Comparison of ENCODE assay signal across 10 cellular contexts in the genomic region with DNA sequence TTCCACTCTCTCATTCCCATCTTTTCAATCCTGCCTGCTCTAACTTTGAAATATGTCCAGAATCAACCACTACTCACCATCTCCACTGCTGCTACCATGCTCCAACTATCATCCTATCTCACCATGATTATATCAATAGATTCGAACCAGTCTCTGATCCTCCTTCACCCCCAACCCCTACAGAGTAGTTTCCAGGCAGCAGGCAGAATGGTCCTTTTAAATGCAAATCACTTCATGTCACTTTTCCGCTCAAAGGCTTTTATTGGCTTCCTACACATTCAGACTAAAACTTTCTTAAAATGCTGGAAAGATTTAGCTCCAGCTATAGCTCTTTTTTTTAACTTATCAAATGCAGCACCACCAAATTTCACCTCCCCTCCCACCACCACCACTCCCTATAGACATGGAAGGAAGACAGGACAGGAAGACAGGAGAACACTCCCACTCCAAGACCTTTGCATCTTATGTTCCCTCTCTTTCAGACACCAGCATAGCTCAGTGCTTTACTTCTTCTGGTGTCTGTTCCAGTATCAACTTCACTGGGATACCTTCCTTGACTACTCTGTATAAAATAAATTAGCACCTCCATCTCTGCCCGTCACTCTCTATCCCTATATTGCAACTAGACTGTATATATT. TPM values are rescaled to one million over a fixed set of nuclear protein-coding genes. Genes with fewer than 3 reads are reported as not detected.
DNase-seq lines count a peak whose midpoint lies in the region; ATAC-seq lines count a peak whose summit lies in the region.
"Had no signal": no experiment of that assay in that cellular context is flagged by ENCODE, and none has a peak within 500 bp of the region (broad histone marks: within the 10 kb centered on the region; RNA-seq: fewer than 3 reads in every experiment).

No MANE protein-coding gene starts in this region.

- no peak overlapping the region for H3K9ac ChIP-seq in trophoblast cell (ENCODE audit: low read length)

- H2AK5ac ChIP-seq in trophoblast cell (ENCODE audit: low read length): no peak overlapping the region

- H3K4me1 ChIP-seq in HAP-1 (peaks cover 56% of the 10 kb centered on the region), trophoblast cell (ENCODE audit: control insufficient read depth in 1 of 2, insufficient read depth in 2 of 2, low read length in 2 of 2) (peaks cover 0 to 3% of the 10 kb centered on the region in 2 experiments)
- H3K4me1 ChIP-seq: A549 had no signal

- H4K8ac ChIP-seq in trophoblast cell (ENCODE audit: low read depth, low read length): no peak overlapping the region

- DNase-seq in HAP-1 (ENCODE audit: low spot score in 2 of 2): peak; percentile 52 to 88
- no peak for DNase-seq in trophoblast cell
- no peak for DNase-seq in stimulated activated CD4-positive, alpha-beta T cell treated with anti-CD3 and anti-CD28 coated beads, Interleukin-4, amount 100 ng/mL, for 24 hours
- no peak for DNase-seq in kidney tubule cell (ENCODE audit: low spot score)
- DNase-seq: Caco-2; CD8-positive, alpha-beta memory T cell had no signal

- no peak overlapping the region for H2BK12ac ChIP-seq in trophoblast cell (ENCODE audit: low read length)

- H3K9me3 ChIP-seq in HAP-1 (no peaks in the 10 kb centered on the region), trophoblast cell (ENCODE audit: insufficient read depth, low read depth, low read length) (no peaks in the 10 kb centered on the region)
- H3K9me3 ChIP-seq: A549, Caco-2 had no signal

- H3K36me3 ChIP-seq in HAP-1 (replicated peaks): no peaks in the 10 kb centered on the region
- H3K36me3 ChIP-seq in trophoblast cell (ENCODE audit: control insufficient read depth in 1 of 2, insufficient read depth in 2 of 2, low read length in 2 of 2): no peaks in the 10 kb centered on the region

- H3K79me2 ChIP-seq in trophoblast cell (ENCODE audit: control insufficient read depth, insufficient read depth, low read length, poor library complexity): no peaks in the 10 kb centered on the region

- H3K18ac ChIP-seq in trophoblast cell (ENCODE audit: low read length): no peak overlapping the region

- no peak overlapping the region for H2AFZ ChIP-seq in trophoblast cell (ENCODE audit: insufficient read depth, low read length, poor library complexity)

- H3K4me2 ChIP-seq in trophoblast cell (ENCODE audit: low read length): no peak overlapping the region
- H3K4me2 ChIP-seq: A549 had no signal

- no peak overlapping the region for H4K12ac ChIP-seq in trophoblast cell (ENCODE audit: low read depth, low read length)

- in situ Hi-C loops in HAP-1 (cut with MboI; ENCODE audit: low sequenced_read_pairs): no loop called here

- H4K91ac ChIP-seq in trophoblast cell (ENCODE audit: low read depth, low read length): peak overlapping the region; percentile 32

- H3K4me3 ChIP-seq in HAP-1 (no peak overlapping the region), trophoblast cell (ENCODE audit: low read depth, low read length) (no peak overlapping the region)
- H3K4me3 ChIP-seq: A549 had no signal

- no CpG with 5 or more reads among the region's 3 CpGs for WGBS in trophoblast cell (ENCODE audit: extremely low coverage, insufficient coverage, insufficient read length)

- no peak overlapping the region for H2BK120ac ChIP-seq in trophoblast cell (ENCODE audit: insufficient read depth, low read length, poor library complexity)

- no peaks in the 10 kb centered on the region for H3K79me1 ChIP-seq in trophoblast cell (ENCODE audit: low read length)

- no peak overlapping the region for H2BK5ac ChIP-seq in trophoblast cell (ENCODE audit: low read depth, low read length, poor library complexity)

- H3K23ac ChIP-seq in trophoblast cell (ENCODE audit: low read length): no peak overlapping the region

- no peak overlapping the region for H3K4ac ChIP-seq in trophoblast cell (ENCODE audit: low read depth, low read length)

- no peak overlapping the region for H3K14ac ChIP-seq in trophoblast cell (ENCODE audit: low read length)

- H3K27ac ChIP-seq in trophoblast cell (ENCODE audit: low read depth, low read length): no peak overlapping the region
- H3K27ac ChIP-seq: A549, HL-60 had no signal

- ATAC-seq in esophagus mucosa: peak; percentile 10
- ATAC-seq in HG03520 (IDR thresholded peaks at IDR 0.05; ENCODE audit: unreplicated experiment): no peak
- ATAC-seq: A549 had no signal

- H3K27me3 ChIP-seq in HAP-1 (ENCODE audit: low read depth) (peaks cover 6% of the 10 kb centered on the region; the same call in 1 of the 2 replicates), trophoblast cell (ENCODE audit: insufficient read depth, low read length) (no peaks in the 10 kb centered on the region)

RNA-seq across cellular contexts. Expression of gene PPP2R2B, which starts 9.9 kb away (rescaled TPM):
- total RNA-seq in esophagus mucosa: 0.76 TPM
- 3.2 and 3.3 TPM in 2 replicates for polyA plus RNA-seq in trophoblast cell (2013)
- polyA plus RNA-seq: A549 had no signal

Comparison
In these comparisons a context has a peak if more than half of its experiments do, and no peak if none do; other contexts are left out.
1. DNase-seq: peak in HAP-1 (2 of 2); none in trophoblast cell (0 of 2), stimulated activated CD4-positive, alpha-beta T cell treated with anti-CD3 and anti-CD28 coated beads, Interleukin-4, amount 100 ng/mL, for 24 hours (single experiment) and kidney tubule cell (single experiment).